ENCODE assay signal across 8 cellular contexts in genomic region chr17:75697651-75698291, GRCh38. TPM values are rescaled to one million over a fixed set of nuclear protein-coding genes. Genes with fewer than 3 reads are reported as not detected.
DNase-seq lines count a peak whose midpoint lies in the region; ATAC-seq and TF ChIP-seq lines count a peak whose summit lies in the region.

No MANE protein-coding gene starts in this region.

- no peaks in the 10 kb centered on the region for H3K4me1 Mint-ChIP-seq in CD4-positive, alpha-beta T cell (ENCODE audit: low read depth)

- ATAC-seq in left lobe of liver (peak; percentile 16), gastrocnemius medialis (peak in 1 of 2 donors; percentile 14)
- ATAC-seq in CD4-positive, alpha-beta T cell (ENCODE audit: poor library complexity), result no peak

- no peaks in the 10 kb centered on the region for H3K27me3 Mint-ChIP-seq in CD4-positive, alpha-beta T cell

- POLR2A ChIA-PET in CD4-positive, alpha-beta T cell (lab: Charles Lee), result no interaction called here

- H3K4me1 ChIP-seq in breast epithelium (peaks cover 34 to 52% of the 10 kb centered on the region in 2 donors), gastrocnemius medialis (peaks cover 75 to 81% of the 10 kb centered on the region in 2 donors), ascending aorta (peaks cover 0 to 2% of the 10 kb centered on the region in 2 donors)

- TF ChIP-seq POLR2A in breast epithelium (IDR thresholded peaks at IDR 0.05), result no peak
- TF ChIP-seq POLR2A in gastrocnemius medialis (IDR thresholded peaks at IDR 0.05), result no peak

- intact Hi-C loops in breast epithelium (cut with DNase I; ENCODE audit: low total_unique reads) (no loop called here), gastrocnemius medialis (cut with DNase I; ENCODE audit: low total_unique reads) (loop anchor here (10.0 kb wide), 1 partner anchor 63 kb away; the partner anchor contains the start of gene SMIM5), ascending aorta (cut with DNase I) (no loop called here)
- intact Hi-C loops in CD4-positive, alpha-beta T cell (cut with DNase I, micrococcal nuclease), result no loop called here

- H3K27ac ChIP-seq in breast epithelium, result peak overlapping the region; percentile 95 to 98
- H3K27ac ChIP-seq in gastrocnemius medialis, result peak overlapping the region; percentile 91 to 95 (median 93)
- no peak overlapping the region for H3K27ac ChIP-seq in CD4-positive, alpha-beta T cell (ENCODE audit: low read depth, low read length)
- H3K27ac ChIP-seq in ascending aorta, result peak overlapping the region in 1 of 2 donors; percentile 49

- no peak overlapping the region for H3K4me3 ChIP-seq in breast epithelium
- no peak overlapping the region for H3K4me3 ChIP-seq in gastrocnemius medialis
- H3K4me3 ChIP-seq in ascending aorta, result no peak overlapping the region

- CTCF ChIA-PET in CD4-positive, alpha-beta T cell (lab: Charles Lee), result no interaction called here

- no peak overlapping the region for H3K4me3 Mint-ChIP-seq in CD4-positive, alpha-beta T cell

- in situ Hi-C loops in gastrocnemius medialis (cut with MboI; ENCODE audit: low sequenced_read_pairs in 4 of 4), result no loop called here

- peaks cover 84% of the 10 kb centered on the region for H3K36me3 Mint-ChIP-seq in CD4-positive, alpha-beta T cell (ENCODE audit: low read depth)

- H3K36me3 ChIP-seq in breast epithelium (no peaks in the 10 kb centered on the region), gastrocnemius medialis (peaks cover 0 to 25% of the 10 kb centered on the region in 2 donors), ascending aorta (peaks cover 69 to 87% of the 10 kb centered on the region in 2 donors)

- H3K9me3 ChIP-seq in breast epithelium, result no peaks in the 10 kb centered on the region
- H3K9me3 ChIP-seq in gastrocnemius medialis, result no peaks in the 10 kb centered on the region
- H3K9me3 ChIP-seq in CD4-positive, alpha-beta T cell (ENCODE audit: control insufficient read depth, low read length), result no peaks in the 10 kb centered on the region
- no peaks in the 10 kb centered on the region for H3K9me3 ChIP-seq in ascending aorta

- TF ChIP-seq CTCF in breast epithelium (IDR thresholded peaks at IDR 0.05) (peak in 1 of 3 donors; percentile 43), gastrocnemius medialis (IDR thresholded peaks at IDR 0.05 in 4 of 5, conservative IDR thresholded peaks at IDR 0.05 in 1 of 5) (no peak), ascending aorta (IDR thresholded peaks at IDR 0.05) (no peak)
- no peak for TF ChIP-seq CTCF in CD4-positive, alpha-beta T cell (IDR thresholded peaks at IDR 0.05)

- no peak overlapping the region for H3K27ac Mint-ChIP-seq in CD4-positive, alpha-beta T cell

- H3K27me3 ChIP-seq in breast epithelium, result no peaks in the 10 kb centered on the region
- H3K27me3 ChIP-seq in gastrocnemius medialis, result no peaks in the 10 kb centered on the region
- H3K27me3 ChIP-seq in CD4-positive, alpha-beta T cell (ENCODE audit: control insufficient read depth, insufficient read depth, low read length), result no peaks in the 10 kb centered on the region
- H3K27me3 ChIP-seq in ascending aorta, result no peaks in the 10 kb centered on the region

- H3K9me3 Mint-ChIP-seq in CD4-positive, alpha-beta T cell, result no peaks in the 10 kb centered on the region

- DNase-seq in HT-29 (ENCODE audit: low spot score), result peak; percentile 76
- DNase-seq in breast epithelium (ENCODE audit: low spot score in 2 of 2), result peak; percentile 87 to 89
- no peak for DNase-seq in left lobe of liver (ENCODE audit: low spot score)
- peak in 1 of 2 donors; percentile 62 for DNase-seq in gastrocnemius medialis
- no peak for DNase-seq in CD4-positive, alpha-beta T cell
- no peak for DNase-seq in NAMALWA (ENCODE audit: low spot score)
- no peak for DNase-seq in activated naive CD4-positive, alpha-beta T cell (lab: John Stamatoyannopoulos, UW)
- no peak for DNase-seq in ascending aorta (ENCODE audit: low spot score in 2 of 2)

RNA-seq across cellular contexts. Expression of gene ITGB4, which starts 23.5 kb away (rescaled TPM):
- 224 and 281 TPM in 2 replicates for total RNA-seq in HT-29 (2014; rRNA removed; shearing (Covaris generic))
- total RNA-seq in breast epithelium, result 100 to 1,000 TPM in 1 of 3 donors, 10 to 100 TPM in 1, 1 to 10 TPM in 1; 9.8 to 125 (median 67.2) TPM
- 2.6 TPM for total RNA-seq in left lobe of liver
- total RNA-seq in gastrocnemius medialis, result 10 to 100 TPM in 1 of 4 donors, 1 to 10 TPM in 3; 3.6 to 20.2 (median 6.3) TPM
- 1 to 10 TPM in 1 of 2 experiments, under 1 TPM in 1; 0.81 to 1.3 TPM for total RNA-seq in CD4-positive, alpha-beta T cell
- 152 TPM for total RNA-seq in ascending aorta

RNA-seq across cellular contexts. Expression of gene SAP30BP, which starts 30.6 kb away (rescaled TPM):
- 53.8 and 56.1 TPM in 2 replicates for total RNA-seq in HT-29 (2014; rRNA removed; shearing (Covaris generic))
- 10 to 100 TPM; 68.3 to 89.5 (median 86.1) TPM for total RNA-seq in breast epithelium
- 31.6 TPM for total RNA-seq in left lobe of liver
- 10 to 100 TPM; 42.0 to 64.0 (median 50.1) TPM for total RNA-seq in gastrocnemius medialis
- total RNA-seq in CD4-positive, alpha-beta T cell, result 100 to 1,000 TPM; 209 to 227 TPM
- total RNA-seq in ascending aorta, result 70.9 TPM

RNA-seq across cellular contexts. Expression of gene RECQL5, which starts 30.8 kb away (rescaled TPM):
- 56.7 and 64.6 TPM in 2 replicates for total RNA-seq in HT-29 (2014; rRNA removed; shearing (Covaris generic))
- total RNA-seq in breast epithelium (10 to 100 TPM; 10.7 to 22.8 (median 14.1) TPM), left lobe of liver (26.0 TPM), gastrocnemius medialis (10 to 100 TPM in 1 of 4 donors, 1 to 10 TPM in 3; 5.3 to 17.5 (median 7.4) TPM), ascending aorta (7.6 TPM)
- total RNA-seq in CD4-positive, alpha-beta T cell, result 10 to 100 TPM; 16.4 to 17.7 TPM

Comparison
In these comparisons a context has a peak if more than half of its experiments do, and no peak if none do; other contexts are left out.
1. DNase-seq: peak in HT-29 (single experiment) and breast epithelium (2 of 2); none in left lobe of liver (single experiment), CD4-positive, alpha-beta T cell (0 of 10), NAMALWA (single experiment), activated naive CD4-positive, alpha-beta T cell (0 of 4) and ascending aorta (0 of 2).